ENCODE assay signal across 1 cellular context in the genomic region with DNA sequence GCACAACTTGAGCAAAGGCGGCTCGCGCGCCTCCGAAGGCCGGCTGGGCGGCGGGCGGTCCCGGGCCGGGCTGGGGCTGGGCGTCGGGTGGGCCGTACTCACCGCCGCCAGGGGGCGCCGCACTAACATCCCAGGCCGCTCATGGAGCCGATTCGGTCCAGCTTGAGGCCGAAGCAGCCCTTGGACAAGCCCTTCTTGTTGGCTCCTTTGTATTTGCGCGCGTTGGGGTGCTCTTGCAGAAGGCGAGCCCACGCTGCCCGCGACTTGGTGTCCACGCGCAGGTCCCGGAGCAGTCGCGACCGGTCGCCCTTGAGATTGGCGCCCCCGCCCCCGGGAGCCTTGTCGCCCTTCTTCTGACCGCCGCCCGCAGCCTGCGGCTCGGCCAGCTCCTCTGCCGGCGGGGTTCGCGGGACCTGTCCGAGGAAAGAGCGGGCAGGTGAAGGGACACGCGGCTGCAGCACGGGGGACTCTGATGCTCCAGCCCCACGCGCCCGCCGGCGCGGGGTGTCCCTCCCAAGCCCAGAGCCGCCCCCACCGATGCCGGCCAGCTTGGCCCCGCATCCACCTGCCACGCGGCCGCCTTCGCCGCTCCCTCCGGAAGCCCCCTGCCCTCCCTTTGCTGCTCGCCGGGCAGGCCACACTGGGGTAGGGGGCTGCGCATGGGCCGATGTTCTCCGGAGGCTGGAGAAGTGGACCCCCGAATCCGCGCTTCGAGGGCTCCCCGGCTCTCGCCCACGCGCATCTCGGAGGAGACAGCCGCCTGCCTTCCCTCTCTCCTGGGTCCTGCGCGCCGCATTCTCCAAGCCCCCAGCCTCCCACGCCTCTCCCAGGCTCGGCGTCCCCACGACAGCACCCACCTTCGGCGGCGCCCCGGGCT.
TF ChIP-seq lines count a peak whose summit lies in the region.

No MANE protein-coding gene starts in this region.

TF ChIP-seq in K562, 482 proteins besides CTCF, POLR2A, EP300 and RAD21 (continued from another document and continues in another):
- TF ChIP-seq ZNF280B (CRISPR knock-in tag; IDR thresholded peaks at IDR 0.05) (no peak), ILF3 (IDR thresholded peaks at IDR 0.05; ENCODE audit: borderline replicate concordance) (no peak), STAG1 (CRISPR knock-in tag; IDR thresholded peaks at IDR 0.05; ENCODE audit: borderline replicate concordance) (peak; percentile 64; the same call in 1 of the 2 replicates), EWSR1 (IDR thresholded peaks at IDR 0.05; ENCODE audit: borderline replicate concordance, low read depth, partially characterized antibody) (no peak), ETV6 (IDR thresholded peaks at IDR 0.05; ENCODE audit: borderline replicate concordance in 1 of 2, low read depth in 2 of 2, low read length in 1 of 2) (no peak), ETV6 (CRISPR knock-in tag; IDR thresholded peaks at IDR 0.05; ENCODE audit: borderline replicate concordance) (no peak), RB1 (IDR thresholded peaks at IDR 0.05; ENCODE audit: low read depth) (peak; percentile 69; the same call in 1 of the 2 replicates), CBX5 (IDR thresholded peaks at IDR 0.05; ENCODE audit: borderline replicate concordance, low read depth) (no peak), SRSF9 (IDR thresholded peaks at IDR 0.05; ENCODE audit: borderline replicate concordance, low read depth, low read length) (no peak), SIX5 (IDR thresholded peaks at IDR 0.05; ENCODE audit: borderline replicate concordance in 1 of 2, insufficient read depth in 1 of 2, low read depth in 1 of 2, low read length in 2 of 2) (no peak), THAP7 (CRISPR knock-in tag; IDR thresholded peaks at IDR 0.05) (no peak), ELF2 (CRISPR knock-in tag; IDR thresholded peaks at IDR 0.05) (no peak), CCAR2 (IDR thresholded peaks at IDR 0.05; ENCODE audit: low read depth, low read length) (no peak), ZBTB49 (CRISPR knock-in tag; IDR thresholded peaks at IDR 0.05; ENCODE audit: borderline replicate concordance) (no peak), PRPF4 (IDR thresholded peaks at IDR 0.05; ENCODE audit: insufficient read depth, low read depth, low read length, poor library complexity, severe bottlenecking) (no peak), ZNF232 (CRISPR knock-in tag; IDR thresholded peaks at IDR 0.05) (no peak), SREBF2 (CRISPR knock-in tag; IDR thresholded peaks at IDR 0.05) (no peak), MED1 (CRISPR knock-in tag; IDR thresholded peaks at IDR 0.05; ENCODE audit: borderline replicate concordance) (no peak), TCF7 (IDR thresholded peaks at IDR 0.05; ENCODE audit: borderline replicate concordance) (no peak), ZNF778 (CRISPR knock-in tag; IDR thresholded peaks at IDR 0.05) (no peak), POLR2AphosphoS2 (IDR thresholded peaks at IDR 0.05; ENCODE audit: low read length) (no peak), ZNF347 (CRISPR knock-in tag; IDR thresholded peaks at IDR 0.05; ENCODE audit: low read depth) (no peak), TARDBP (IDR thresholded peaks at IDR 0.05) (no peak), E2F6 (IDR thresholded peaks at IDR 0.05; ENCODE audit: borderline replicate concordance in 1 of 2, extremely low read depth in 1 of 2, insufficient read depth in 1 of 2, insufficient read length in 1 of 2, low read depth in 1 of 2, low read length in 1 of 2, poor library complexity in 1 of 2, severe bottlenecking in 1 of 2) (peak in 1 of 2 experiments; percentile 16), SAFB2 (IDR thresholded peaks at IDR 0.05; ENCODE audit: borderline replicate concordance, low read depth, low read length, severe bottlenecking) (no peak), ZZZ3 (IDR thresholded peaks at IDR 0.05) (no peak), IRF1 (CRISPR knock-in tag; IDR thresholded peaks at IDR 0.05; ENCODE audit: borderline replicate concordance) (no peak), ZFX (CRISPR knock-in tag; IDR thresholded peaks at IDR 0.05) (peak; percentile 18; the same call in 1 of the 2 replicates), CREB1 (IDR thresholded peaks at IDR 0.05) (no peak), CREB1 (CRISPR knock-in tag; IDR thresholded peaks at IDR 0.05) (no peak), SMARCC2 (IDR thresholded peaks at IDR 0.05; ENCODE audit: low read depth) (no peak), ZBTB11 (CRISPR knock-in tag; IDR thresholded peaks at IDR 0.05) (no peak), GABPA (tag; conservative IDR thresholded peaks at IDR 0.05; ENCODE audit: low read depth) (no peak), MBD2 (IDR thresholded peaks at IDR 0.05; ENCODE audit: borderline replicate concordance, low read depth) (no peak), CTBP1 (IDR thresholded peaks at IDR 0.05; ENCODE audit: borderline replicate concordance) (peak; percentile 44; the same call in 1 of the 2 replicates), L3MBTL2 (IDR thresholded peaks at IDR 0.05) (peak; percentile 23; the same call in 1 of the 2 replicates), RREB1 (CRISPR knock-in tag; IDR thresholded peaks at IDR 0.05) (no peak), ARHGAP35 (IDR thresholded peaks at IDR 0.05; ENCODE audit: partially characterized antibody) (no peak)
- TF ChIP-seq, protein P1, sequence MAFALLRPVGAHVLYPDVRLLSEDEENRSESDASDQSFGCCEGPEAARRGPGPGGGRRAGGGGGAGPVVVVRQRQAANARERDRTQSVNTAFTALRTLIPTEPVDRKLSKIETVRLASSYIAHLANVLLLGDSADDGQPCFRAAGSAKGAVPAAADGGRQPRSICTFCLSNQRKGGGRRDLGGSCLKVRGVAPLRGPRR (CRISPR knock-in tag; IDR thresholded peaks at IDR 0.05) = no peak
- TF ChIP-seq, protein P2, sequence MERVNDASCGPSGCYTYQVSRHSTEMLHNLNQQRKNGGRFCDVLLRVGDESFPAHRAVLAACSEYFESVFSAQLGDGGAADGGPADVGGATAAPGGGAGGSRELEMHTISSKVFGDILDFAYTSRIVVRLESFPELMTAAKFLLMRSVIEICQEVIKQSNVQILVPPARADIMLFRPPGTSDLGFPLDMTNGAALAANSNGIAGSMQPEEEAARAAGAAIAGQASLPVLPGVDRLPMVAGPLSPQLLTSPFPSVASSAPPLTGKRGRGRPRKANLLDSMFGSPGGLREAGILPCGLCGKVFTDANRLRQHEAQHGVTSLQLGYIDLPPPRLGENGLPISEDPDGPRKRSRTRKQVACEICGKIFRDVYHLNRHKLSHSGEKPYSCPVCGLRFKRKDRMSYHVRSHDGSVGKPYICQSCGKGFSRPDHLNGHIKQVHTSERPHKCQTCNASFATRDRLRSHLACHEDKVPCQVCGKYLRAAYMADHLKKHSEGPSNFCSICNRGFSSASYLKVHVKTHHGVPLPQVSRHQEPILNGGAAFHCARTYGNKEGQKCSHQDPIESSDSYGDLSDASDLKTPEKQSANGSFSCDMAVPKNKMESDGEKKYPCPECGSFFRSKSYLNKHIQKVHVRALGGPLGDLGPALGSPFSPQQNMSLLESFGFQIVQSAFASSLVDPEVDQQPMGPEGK (CRISPR knock-in tag; IDR thresholded peaks at IDR 0.05; ENCODE audit: borderline replicate concordance) = no peak
